In the genomic region with DNA sequence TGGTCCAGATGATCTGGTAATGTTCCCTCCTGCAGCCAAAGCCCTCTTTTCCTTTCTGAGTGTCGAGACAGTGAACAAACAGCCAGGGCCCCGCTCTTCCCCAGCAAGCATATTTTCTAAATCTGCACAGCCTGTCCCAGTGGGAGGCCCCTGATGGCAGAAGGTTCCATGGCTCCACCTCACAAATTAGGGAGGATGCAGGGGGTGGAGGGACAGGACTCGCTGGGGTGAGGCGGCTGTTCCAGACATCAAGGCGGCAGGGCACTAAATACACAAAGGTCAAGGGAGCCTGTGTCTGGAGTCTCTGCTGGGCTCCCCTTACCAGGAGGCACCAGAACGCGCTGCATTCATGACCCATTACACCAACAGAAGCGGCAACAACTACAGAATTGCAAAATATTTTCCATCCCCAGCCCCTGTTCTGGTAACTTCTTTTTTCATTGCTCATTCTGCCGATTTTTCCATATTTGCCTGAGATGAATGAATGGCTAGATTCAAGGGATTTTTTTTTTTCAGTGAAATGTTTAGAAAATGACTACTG, we compare ENCODE assay signal across 12 cellular contexts. TPM values are rescaled to one million over a fixed set of nuclear protein-coding genes. Genes with fewer than 3 reads are reported as not detected.
DNase-seq lines count a peak whose midpoint lies in the region; ATAC-seq, FAIRE-seq and TF ChIP-seq lines count a peak whose summit lies in the region.
"Had no signal": no experiment of that assay in that cellular context is flagged by ENCODE, and none has a peak within 500 bp of the region (broad histone marks: within the 10 kb centered on the region; RNA-seq: fewer than 3 reads in every experiment).

No MANE protein-coding gene starts in this region.

- in situ Hi-C loops in IMR-90 (cut with MboI; ENCODE audit: low sequenced_read_pairs), result loop anchor here (10.0 kb wide), 1 partner anchor 174 kb away; no protein-coding TSS in a partner anchor

- no peaks in the 10 kb centered on the region for H3K4me1 Mint-ChIP-seq in activated CD4-positive, alpha-beta memory T cell treated with anti-CD3 and anti-CD28 coated beads for 36 hours (ENCODE audit: low read depth)

- DNase-seq in IMR-90 (no peak), ascending aorta (ENCODE audit: low spot score in 2 of 2) (no peak), left lung (no peak), testis (peak; percentile 56), frontal cortex (ENCODE audit: low spot score in 2 of 2) (no peak)
- no peak for DNase-seq in activated CD4-positive, alpha-beta memory T cell treated with anti-CD3 and anti-CD28 coated beads for 36 hours
- DNase-seq: DMS53, MM.1S had no signal

- no peak overlapping the region for H3K23ac ChIP-seq in IMR-90 (ENCODE audit: low read depth, low read length)

- H3K56ac ChIP-seq in IMR-90 (ENCODE audit: extremely low read depth, insufficient read depth, low read length), result no peak overlapping the region

- no peak overlapping the region for H2BK15ac ChIP-seq in IMR-90 (ENCODE audit: low read depth, low read length)

- no peaks in the 10 kb centered on the region for H3K79me1 ChIP-seq in IMR-90 (ENCODE audit: low read depth in 1 of 2, low read length in 2 of 2)

- no peak overlapping the region for H4K91ac ChIP-seq in IMR-90 (ENCODE audit: insufficient read depth, low read depth, low read length)

- H3K36me3 Mint-ChIP-seq in activated CD4-positive, alpha-beta memory T cell treated with anti-CD3 and anti-CD28 coated beads for 36 hours, result no peaks in the 10 kb centered on the region

- peak overlapping the region; percentile 34 for H2AFZ ChIP-seq in IMR-90 (replicated peaks; ENCODE audit: low read length, poor library complexity)

- FAIRE-seq in frontal cortex (lab: Jason Lieb, UNC), result no peak
- FAIRE-seq: colon had no signal

- no peak overlapping the region for H3K4ac ChIP-seq in IMR-90 (ENCODE audit: low read depth, low read length)

- H3K27me3 ChIP-seq in IMR-90 (ENCODE audit: control insufficient read depth, insufficient read depth, low read length) (peaks cover 56% of the 10 kb centered on the region), ascending aorta (no peaks in the 10 kb centered on the region), left lung (peaks cover 3 to 21% of the 10 kb centered on the region in 2 donors), testis (no peaks in the 10 kb centered on the region)

- POLR2A ChIA-PET in IMR-90 (lab: Charles Lee; ENCODE audit: unreplicated experiment), result no interaction called here
- POLR2A ChIA-PET in activated CD4-positive, alpha-beta memory T cell treated with anti-CD3 and anti-CD28 coated beads for 36 hours (lab: Charles Lee), result no interaction called here

- no peak overlapping the region for H3K4me2 ChIP-seq in IMR-90 (ENCODE audit: low read depth, low read length)

- no peak overlapping the region for H2BK20ac ChIP-seq in IMR-90 (ENCODE audit: low read depth, low read length)

- TF ChIP-seq POLR2A in IMR-90 (IDR thresholded peaks at IDR 0.05; ENCODE audit: low read depth, low read length), result no peak
- TF ChIP-seq POLR2A in testis (IDR thresholded peaks at IDR 0.05), result no peak

- no peak for ATAC-seq in IMR-90 (ENCODE audit: low read depth)
- peak; percentile 49 for ATAC-seq in left lung
- ATAC-seq in HG03521 (IDR thresholded peaks at IDR 0.05; ENCODE audit: unreplicated experiment), result no peak
- ATAC-seq in GM18517 (IDR thresholded peaks at IDR 0.05; ENCODE audit: unreplicated experiment), result no peak

- H3K4me3 ChIP-seq in IMR-90 (ENCODE audit: insufficient read depth, low read depth, low read length), result no peak overlapping the region
- no peak overlapping the region for H3K4me3 ChIP-seq in ascending aorta
- no peak overlapping the region for H3K4me3 ChIP-seq in left lung
- H3K4me3 ChIP-seq in testis, result no peak overlapping the region

- no peak overlapping the region for H3K18ac ChIP-seq in IMR-90 (ENCODE audit: low read depth, low read length)

- intact Hi-C loops in IMR-90 (cut with micrococcal nuclease) (no loop called here), ascending aorta (cut with DNase I) (no loop called here), left lung (cut with DNase I) (no loop called here), testis (cut with DNase I; ENCODE audit: low total_unique reads) (loop anchor here (10.0 kb wide), 1 partner anchor 74 kb away; no protein-coding TSS in a partner anchor)
- intact Hi-C loops in activated CD4-positive, alpha-beta memory T cell treated with anti-CD3 and anti-CD28 coated beads for 36 hours (cut with micrococcal nuclease), result no loop called here

- H3K27ac ChIP-seq in IMR-90 (ENCODE audit: insufficient read depth, low read length) (no peak overlapping the region), ascending aorta (peak overlapping the region; percentile 41 to 65), left lung (peak overlapping the region in 1 of 2 donors; percentile 71), testis (peak overlapping the region; percentile 15 to 74)

- dilution Hi-C loops in IMR-90 (cut with HindIII; ENCODE audit: low sequenced_read_pairs, unreplicated experiment), result no loop called here

- H3K36me3 ChIP-seq in IMR-90 (ENCODE audit: control insufficient read depth, insufficient read depth, low read length) (no peaks in the 10 kb centered on the region), ascending aorta (no peaks in the 10 kb centered on the region), left lung (no peaks in the 10 kb centered on the region), testis (ENCODE audit: low read depth, missing control alignments) (no peaks in the 10 kb centered on the region)

- H2AK9ac ChIP-seq in IMR-90 (replicated peaks; ENCODE audit: low read depth, low read length, poor library complexity), result peak overlapping the region; percentile 25

- no peak overlapping the region for H2AK5ac ChIP-seq in IMR-90 (ENCODE audit: low read depth, low read length)

- H3K9me1 ChIP-seq in IMR-90 (ENCODE audit: insufficient read depth, low read length), result no peaks in the 10 kb centered on the region

- H3K9me3 ChIP-seq in IMR-90 (ENCODE audit: control insufficient read depth, insufficient read depth, low read length) (peaks cover 11% of the 10 kb centered on the region), ascending aorta (no peaks in the 10 kb centered on the region), left lung (peaks cover 0 to 3% of the 10 kb centered on the region in 2 donors), testis (no peaks in the 10 kb centered on the region)

- 10% methylated on average over 2 of the region's 9 CpGs; no CpG with 5 or more reads in 1 of the 2 experiments for WGBS in IMR-90 (ENCODE audit: extremely low coverage in 2 of 2, insufficient read length in 1 of 2), 2 experiments
- 43 to 55% methylated on average over 9 of the region's 9 CpGs for WGBS in testis, 2 donors

- no peak overlapping the region for H3K4me3 Mint-ChIP-seq in activated CD4-positive, alpha-beta memory T cell treated with anti-CD3 and anti-CD28 coated beads for 36 hours
- H3K4me3 Mint-ChIP-seq: activated T-helper 1 cell treated with anti-CD3 and anti-CD28 coated beads, Interleukin-12 subunit alpha, Interleukin-12 subunit beta, Interleukin-2, Interleukin-4 antibody, amounts not matched to agents 30 ng/mL and 10 ng/mL and 1 ng/mL, durations not matched to agents 14 hours and 24 hours and 36 hours had no signal

- CTCF ChIA-PET in IMR-90 (lab: Yijun Ruan, JAX), result no interaction called here
- CTCF ChIA-PET in activated CD4-positive, alpha-beta memory T cell treated with anti-CD3 and anti-CD28 coated beads for 36 hours (lab: Charles Lee), result no interaction called here

- no peak overlapping the region for H2BK120ac ChIP-seq in IMR-90 (ENCODE audit: low read depth, low read length)

- peaks cover 18% of the 10 kb centered on the region for H3K27me3 Mint-ChIP-seq in activated CD4-positive, alpha-beta memory T cell treated with anti-CD3 and anti-CD28 coated beads for 36 hours

- no peak overlapping the region for H4K5ac ChIP-seq in IMR-90 (ENCODE audit: low read depth, low read length)

- no peak for TF ChIP-seq CTCF in IMR-90 (conservative IDR thresholded peaks at IDR 0.05; ENCODE audit: low read depth, low read length)
- TF ChIP-seq CTCF in ascending aorta (IDR thresholded peaks at IDR 0.05), result no peak
- no peak for TF ChIP-seq CTCF in left lung (IDR thresholded peaks at IDR 0.05)
- TF ChIP-seq CTCF in testis (IDR thresholded peaks at IDR 0.05), result no peak

- no peak overlapping the region for H4K8ac ChIP-seq in IMR-90 (ENCODE audit: low read depth in 2 of 2, low read length in 2 of 2)

- no peaks in the 10 kb centered on the region for H4K20me1 ChIP-seq in IMR-90 (ENCODE audit: insufficient read depth, low read length)

- H3K27ac Mint-ChIP-seq in activated CD4-positive, alpha-beta memory T cell treated with anti-CD3 and anti-CD28 coated beads for 36 hours, result no peak overlapping the region
- H3K27ac Mint-ChIP-seq: activated T-helper 1 cell treated with anti-CD3 and anti-CD28 coated beads, Interleukin-12 subunit alpha, Interleukin-12 subunit beta, Interleukin-2, Interleukin-4 antibody, amounts not matched to agents 30 ng/mL and 10 ng/mL and 1 ng/mL, durations not matched to agents 14 hours and 24 hours and 36 hours had no signal

- no peak overlapping the region for H3K14ac ChIP-seq in IMR-90 (replicated peaks; ENCODE audit: low read depth, low read length)

- H3K9me3 Mint-ChIP-seq in activated CD4-positive, alpha-beta memory T cell treated with anti-CD3 and anti-CD28 coated beads for 36 hours, result peaks cover 4% of the 10 kb centered on the region
- H3K9me3 Mint-ChIP-seq: activated T-helper 1 cell treated with anti-CD3 and anti-CD28 coated beads, Interleukin-12 subunit alpha, Interleukin-12 subunit beta, Interleukin-2, Interleukin-4 antibody, amounts not matched to agents 30 ng/mL and 10 ng/mL and 1 ng/mL, durations not matched to agents 14 hours and 24 hours and 36 hours had no signal

- no peak overlapping the region for H2BK5ac ChIP-seq in IMR-90 (ENCODE audit: low read depth, low read length, poor library complexity, severe bottlenecking)

- no peak for TF ChIP-seq RAD21 in IMR-90 (IDR thresholded peaks at IDR 0.05; ENCODE audit: low read length)

- H3K4me1 ChIP-seq in IMR-90 (ENCODE audit: control insufficient read depth, insufficient read depth, low read length) (peaks cover 2% of the 10 kb centered on the region; the same call in 1 of the 2 replicates), ascending aorta (no peaks in the 10 kb centered on the region), left lung (peaks cover 0 to 10% of the 10 kb centered on the region in 2 donors), testis (peaks cover 13% of the 10 kb centered on the region)

- no TSS peak for BruUV-seq in IMR-90 (replicated peaks; lab: Mats Ljungman, UMichigan)

- no peak overlapping the region for H3K9ac ChIP-seq in IMR-90 (ENCODE audit: low read depth, low read length)

RNA-seq across cellular contexts. Expression of a gene that starts 27.0 kb away (rescaled TPM):
- total RNA-seq in IMR-90 (2012; rRNA removed) (under 0.01 TPM in 1 of 2 replicates, not detected in the other), ascending aorta (142 TPM), left lung (10 to 100 TPM; 19.3 to 20.5 TPM), testis (1 to 10 TPM; 9.6 to 10.0 TPM), frontal cortex (0.41 TPM)
- polyA plus RNA-seq in IMR-90 (2012; rRNA removed) (0.47 and 0.56 TPM in 2 replicates), testis (ENCODE audit: insufficient read depth, low read depth, low replicate concordance) (26.5 TPM)
- polyA plus RNA-seq in IMR-90 (2012; cell fraction: cytosol; rRNA removed), result 0.25 and 0.69 TPM in 2 replicates
- polyA plus RNA-seq in IMR-90 (2012; cell fraction: nucleus; rRNA removed; ENCODE audit: low replicate concordance), result 0.14 and 0.26 TPM in 2 replicates
- total RNA-seq in activated CD4-positive, alpha-beta memory T cell treated with anti-CD3 and anti-CD28 coated beads for 36 hours, result not detected
- total RNA-seq: activated T-helper 1 cell treated with anti-CD3 and anti-CD28 coated beads, Interleukin-12 subunit alpha, Interleukin-12 subunit beta, Interleukin-2, Interleukin-4 antibody, amounts not matched to agents 30 ng/mL and 10 ng/mL and 1 ng/mL, durations not matched to agents 14 hours and 24 hours and 36 hours had no signal

RNA-seq across cellular contexts. Expression of a gene that starts 45.4 kb away (rescaled TPM):
- total RNA-seq in IMR-90 (2012; rRNA removed) (not detected in 2 replicates), ascending aorta (not detected), left lung (not detected), testis (under 1 TPM; 0.55 to 0.87 TPM), frontal cortex (not detected)
- polyA plus RNA-seq in IMR-90 (2012; rRNA removed) (not detected in 2 replicates), testis (ENCODE audit: insufficient read depth, low read depth, low replicate concordance) (1.1 TPM)
- polyA plus RNA-seq in IMR-90 (2012; cell fraction: cytosol; rRNA removed), result not detected in 2 replicates
- polyA plus RNA-seq in IMR-90 (2012; cell fraction: nucleus; rRNA removed; ENCODE audit: low replicate concordance), result not detected in 2 replicates
- total RNA-seq in activated CD4-positive, alpha-beta memory T cell treated with anti-CD3 and anti-CD28 coated beads for 36 hours, result not detected
- total RNA-seq: activated T-helper 1 cell treated with anti-CD3 and anti-CD28 coated beads, Interleukin-12 subunit alpha, Interleukin-12 subunit beta, Interleukin-2, Interleukin-4 antibody, amounts not matched to agents 30 ng/mL and 10 ng/mL and 1 ng/mL, durations not matched to agents 14 hours and 24 hours and 36 hours had no signal
